ENCODE assay signal across 1 cellular context in genomic region chr3:155854147-155854940, GRCh38.
TF ChIP-seq lines count a peak whose summit lies in the region.

SLC33A1 (minus strand) TSS chr3:155854427; CDS start chr3:155853997, 430 bp downstream.

TF ChIP-seq in K562, 482 proteins besides CTCF, POLR2A, EP300 and RAD21 (continued from another document and continues in another):
- no peak for TF ChIP-seq PBX2 (CRISPR knock-in tag; IDR thresholded peaks at IDR 0.05; ENCODE audit: low read depth)
- TF ChIP-seq PBX2 (tag; conservative IDR thresholded peaks at IDR 0.05; ENCODE audit: low read depth) = peak; percentile 77
- TF ChIP-seq ZNF239 (CRISPR knock-in tag; IDR thresholded peaks at IDR 0.05) = peak; percentile 13; the same call in 1 of the 2 replicates
- TF ChIP-seq ETV6 (IDR thresholded peaks at IDR 0.05; ENCODE audit: borderline replicate concordance in 1 of 2, low read depth in 2 of 2, low read length in 1 of 2) = no peak
- peak; percentile 71; the same call in 1 of the 2 replicates for TF ChIP-seq ETV6 (CRISPR knock-in tag; IDR thresholded peaks at IDR 0.05; ENCODE audit: borderline replicate concordance)
- no peak for TF ChIP-seq BRD9 (IDR thresholded peaks at IDR 0.05; ENCODE audit: low read depth, partially characterized antibody)
- peak; percentile 76 for TF ChIP-seq TARDBP (IDR thresholded peaks at IDR 0.05)
- no peak for TF ChIP-seq ZNF217 (CRISPR knock-in tag; IDR thresholded peaks at IDR 0.05)
- TF ChIP-seq LCOR (CRISPR knock-in tag; IDR thresholded peaks at IDR 0.05) = peak; percentile 98
- peak; percentile 68; the same call in 1 of the 2 replicates for TF ChIP-seq NKRF (IDR thresholded peaks at IDR 0.05; ENCODE audit: borderline replicate concordance)
- no peak for TF ChIP-seq ELK3 (CRISPR knock-in tag; IDR thresholded peaks at IDR 0.05)
- no peak for TF ChIP-seq SAP30 (IDR thresholded peaks at IDR 0.05; ENCODE audit: borderline replicate concordance, insufficient read depth, low read depth, low read length, poor library complexity, severe bottlenecking)
- no peak for TF ChIP-seq SIRT6 (IDR thresholded peaks at IDR 0.05; ENCODE audit: low read depth, low read length)
- TF ChIP-seq SPI1 (IDR thresholded peaks at IDR 0.05; ENCODE audit: borderline replicate concordance, low read depth, low read length) = 0 out of 2 replicates have a peak, but pooled peaks have one; percentile 39
- peak in 2 of 3 experiments; percentile 32 to 67 for TF ChIP-seq YY1 (IDR thresholded peaks at IDR 0.05; ENCODE audit: borderline replicate concordance in 1 of 3, control insufficient read depth in 1 of 3, extremely low read depth in 1 of 3, insufficient read depth in 3 of 3, insufficient read length in 1 of 3, insufficient replicate concordance in 2 of 3, low read depth in 1 of 3, low read length in 2 of 3)
- no peak for TF ChIP-seq DNMT1 (IDR thresholded peaks at IDR 0.05)
- TF ChIP-seq SUPT5H (IDR thresholded peaks at IDR 0.05) = peak; percentile 91
- TF ChIP-seq SIN3B (IDR thresholded peaks at IDR 0.05; ENCODE audit: low read depth) = peak; percentile 89
- TF ChIP-seq GABPB2 (CRISPR knock-in tag; conservative IDR thresholded peaks at IDR 0.05) = no peak
- peak in 1 of 2 experiments; percentile 75; a peak in 2 of 4 replicates for TF ChIP-seq SIN3A (IDR thresholded peaks at IDR 0.05; ENCODE audit: borderline replicate concordance in 2 of 2, control insufficient read depth in 1 of 2, low read depth in 2 of 2, low read length in 2 of 2)
- TF ChIP-seq POLR2AphosphoS2 (IDR thresholded peaks at IDR 0.05; ENCODE audit: low read length) = peak; percentile 88; the same call in 1 of the 2 replicates
- peak; percentile 73 for TF ChIP-seq ZNF197 (CRISPR knock-in tag; IDR thresholded peaks at IDR 0.05; ENCODE audit: low read depth)
- peak; percentile 64 for TF ChIP-seq ZKSCAN1 (IDR thresholded peaks at IDR 0.05; ENCODE audit: low read depth, low read length)
- TF ChIP-seq FOXP1 (CRISPR knock-in tag; IDR thresholded peaks at IDR 0.05) = peak; percentile 74; the same call in 1 of the 2 replicates
- TF ChIP-seq MEF2A (IDR thresholded peaks at IDR 0.05; ENCODE audit: control insufficient read depth, low read depth, low read length) = 0 out of 2 replicates have a peak, but pooled peaks have one; percentile 18
- peak; percentile 88 for TF ChIP-seq ZNF24 (IDR thresholded peaks at IDR 0.05)
- TF ChIP-seq NONO (IDR thresholded peaks at IDR 0.05; ENCODE audit: low read depth in 2 of 2, low read length in 1 of 2) = 0 out of 4 replicates have a peak, but pooled peaks of 1 of the 2 experiments have one; percentile 28
- TF ChIP-seq TAF7 (tag; IDR thresholded peaks at IDR 0.05) = peak; percentile 45; the same call in 1 of the 2 replicates
- TF ChIP-seq TCF3 (CRISPR knock-in tag; IDR thresholded peaks at IDR 0.05) = peak; percentile 33; the same call in 1 of the 2 replicates
- peak; percentile 97 for TF ChIP-seq ATF3 (IDR thresholded peaks at IDR 0.05)
- TF ChIP-seq ATF3 (CRISPR knock-in tag; conservative IDR thresholded peaks at IDR 0.05) = peak; percentile 51; the same call in 1 of the 2 replicates
- no peak for TF ChIP-seq ZNF644 (tag; IDR thresholded peaks at IDR 0.05; ENCODE audit: low read depth)
- peak; percentile 88 for TF ChIP-seq TFAP4 (CRISPR knock-in tag; IDR thresholded peaks at IDR 0.05; ENCODE audit: borderline replicate concordance)
- no peak for TF ChIP-seq ZNF655 (CRISPR knock-in tag; IDR thresholded peaks at IDR 0.05)
- peak; percentile 89 for TF ChIP-seq PML (IDR thresholded peaks at IDR 0.05; ENCODE audit: low read length)
- TF ChIP-seq RBBP5 (IDR thresholded peaks at IDR 0.05; ENCODE audit: borderline replicate concordance, insufficient read depth, low read length, poor library complexity, severe bottlenecking) = peak; percentile 96
- TF ChIP-seq SRSF9 (IDR thresholded peaks at IDR 0.05; ENCODE audit: borderline replicate concordance, low read depth, low read length) = no peak
- peak; percentile 81 for TF ChIP-seq ARID4B (CRISPR knock-in tag; IDR thresholded peaks at IDR 0.05)
- TF ChIP-seq MYBL2 (IDR thresholded peaks at IDR 0.05; ENCODE audit: low read depth) = peak; percentile 9; the same call in 1 of the 2 replicates
- TF ChIP-seq MYBL2 (CRISPR knock-in tag; IDR thresholded peaks at IDR 0.05; ENCODE audit: borderline replicate concordance) = no peak
- no peak for TF ChIP-seq BRD4 (IDR thresholded peaks at IDR 0.05)
- peak in 1 of 2 experiments; percentile 97; a peak in 2 of 4 replicates for TF ChIP-seq BCLAF1 (IDR thresholded peaks at IDR 0.05; ENCODE audit: borderline replicate concordance in 1 of 2, control insufficient read depth in 1 of 2, low read depth in 2 of 2, low read length in 1 of 2)
- no peak for TF ChIP-seq MAFF (IDR thresholded peaks at IDR 0.05; ENCODE audit: low read length)
